Comparison of ENCODE assay signal across 9 cellular contexts in the genomic region with DNA sequence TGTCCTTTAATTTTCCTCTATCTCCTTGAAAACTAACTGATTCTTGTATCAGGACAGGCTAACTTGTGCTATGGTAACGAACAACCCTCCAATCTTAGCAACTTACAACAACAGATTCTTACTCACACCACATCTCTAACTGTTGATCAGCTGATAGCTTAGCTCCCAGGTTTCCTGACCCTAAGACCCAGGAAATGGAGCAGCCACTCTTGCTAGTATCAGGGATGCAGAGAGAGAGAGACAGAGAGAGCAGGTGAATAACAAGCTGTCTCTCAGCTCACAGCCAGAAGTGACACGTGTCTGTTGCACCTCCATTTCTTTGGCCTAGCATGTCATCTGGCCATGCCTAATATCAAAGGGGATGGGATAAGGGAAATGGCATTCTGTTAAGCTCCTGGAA.
"Had no signal": no experiment of that assay in that cellular context is flagged by ENCODE, and none has a peak within 500 bp of the region (broad histone marks: within the 10 kb centered on the region; RNA-seq: fewer than 3 reads in every experiment).

No MANE protein-coding gene starts in this region.

- H3K27ac Mint-ChIP-seq: GM23338, IgD-negative memory B cell had no signal

- H3K4me1 ChIP-seq: HAP-1 had no signal

- H3K27me3 Mint-ChIP-seq: IgD-negative memory B cell had no signal

- H3K9me3 ChIP-seq: HAP-1 had no signal

- H3K4me1 Mint-ChIP-seq: GM23338 had no signal

- H3K36me3 ChIP-seq: HAP-1 had no signal

- H3K9ac ChIP-seq: KMS-11 had no signal

- DNase-seq: H7, KBM-7 had no signal

- H3K4me3 ChIP-seq: GM23338, HAP-1 had no signal

- H3K4me2 ChIP-seq: GM23338, KMS-11 had no signal

- ATAC-seq: GM23338, HCT116, HepG2 had no signal

- H3K4me3 Mint-ChIP-seq: GM23338, IgD-negative memory B cell had no signal

- H3K27ac ChIP-seq: HL-60, KMS-11 had no signal

- H3K36me3 Mint-ChIP-seq: IgD-negative memory B cell had no signal
